10 cellular contexts compared by ENCODE assay signal in the genomic region with DNA sequence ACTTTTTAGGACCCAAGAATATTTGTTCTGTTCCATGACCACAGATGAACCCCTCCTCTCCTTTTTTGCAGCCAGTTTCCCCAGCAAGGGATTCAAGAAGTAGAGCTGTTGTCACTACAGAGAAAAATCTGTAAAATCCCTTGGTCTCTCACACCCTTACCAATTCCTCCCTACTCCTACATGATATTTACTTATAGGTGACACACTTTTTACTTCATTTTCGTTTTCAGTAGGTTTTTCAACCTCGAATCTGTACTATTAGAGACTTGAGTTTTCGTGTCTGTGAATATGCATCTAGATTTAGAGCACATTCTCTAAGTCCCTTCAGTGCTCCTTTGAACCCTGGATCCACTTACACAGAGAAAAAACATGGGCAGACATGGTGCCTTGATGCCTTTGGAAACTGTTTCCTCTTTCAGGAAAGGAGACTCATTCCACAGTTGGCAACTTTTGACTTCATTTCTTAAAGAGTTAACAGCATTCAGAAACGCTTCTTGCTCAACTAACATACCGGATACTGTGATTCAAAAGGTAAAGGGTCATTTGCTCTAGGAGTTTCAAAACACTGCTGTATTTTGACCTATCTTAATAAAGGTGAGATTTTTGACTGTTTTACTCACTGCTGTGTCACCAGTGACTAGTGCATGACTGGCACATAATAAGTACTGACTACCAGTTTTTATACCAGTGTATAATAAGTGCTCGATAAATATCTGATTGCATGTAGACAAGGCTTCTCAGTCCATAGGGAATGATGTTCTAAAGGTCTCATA. TPM values are rescaled to one million over a fixed set of nuclear protein-coding genes. Genes with fewer than 3 reads are reported as not detected.
DNase-seq lines count a peak whose midpoint lies in the region; TF ChIP-seq lines count a peak whose summit lies in the region.
"Had no signal": no experiment of that assay in that cellular context is flagged by ENCODE, and none has a peak within 500 bp of the region (broad histone marks: within the 10 kb centered on the region; RNA-seq: fewer than 3 reads in every experiment).

No MANE protein-coding gene starts in this region.

- peak overlapping the region; percentile 32 for H3K4me3 Mint-ChIP-seq in activated CD4-positive, alpha-beta T cell treated with anti-CD3 and anti-CD28 coated beads, Interleukin-2, amount 10 ng/mL, durations not matched to agents 24 days and 14 days

- TF ChIP-seq POLR2A in transverse colon (IDR thresholded peaks at IDR 0.05) = no peak

- H3K27ac Mint-ChIP-seq in activated CD4-positive, alpha-beta T cell treated with anti-CD3 and anti-CD28 coated beads, Interleukin-2, amount 10 ng/mL, durations not matched to agents 24 days and 14 days = peak overlapping the region; percentile 12

- H3K36me3 ChIP-seq in transverse colon = no peaks in the 10 kb centered on the region
- H3K36me3 ChIP-seq in OCI-LY7 (ENCODE audit: insufficient read depth, low read length) = no peaks in the 10 kb centered on the region
- H3K36me3 ChIP-seq: BE2C had no signal

- no peaks in the 10 kb centered on the region for H3K36me3 Mint-ChIP-seq in activated CD4-positive, alpha-beta T cell treated with anti-CD3 and anti-CD28 coated beads, Interleukin-2, amount 10 ng/mL, durations not matched to agents 24 days and 14 days (ENCODE audit: low read depth)

- BruUV-seq in OCI-LY7 (replicated peaks; lab: Mats Ljungman, UMichigan) = no TSS peak

- no peak overlapping the region for H2AFZ ChIP-seq in OCI-LY7 (ENCODE audit: low read length)

- peak overlapping the region; percentile 45 to 66 (median 64) for H3K27ac ChIP-seq in transverse colon
- no peak overlapping the region for H3K27ac ChIP-seq in OCI-LY7 (ENCODE audit: low read depth, low read length, poor library complexity, severe bottlenecking)

- H3K4me1 ChIP-seq in transverse colon (peaks cover 3 to 32% (median 6%) of the 10 kb centered on the region in 4 donors), OCI-LY7 (ENCODE audit: insufficient read depth, low read length, poor library complexity, severe bottlenecking) (no peaks in the 10 kb centered on the region)

- H3K27me3 ChIP-seq in transverse colon = no peaks in the 10 kb centered on the region
- H3K27me3 ChIP-seq: BE2C had no signal

- H3K4me2 ChIP-seq in OCI-LY7 (ENCODE audit: low read length) = no peak overlapping the region

- H3K9me2 ChIP-seq in OCI-LY7 (ENCODE audit: insufficient read depth, low read length) = no peaks in the 10 kb centered on the region

- no peak for TF ChIP-seq EP300 in transverse colon (IDR thresholded peaks at IDR 0.05; ENCODE audit: low read depth)

- H3K4me3 ChIP-seq in fibroblast of the aortic adventitia (ENCODE audit: low read depth, low read length) (no peak overlapping the region), transverse colon (no peak overlapping the region), OCI-LY7 (ENCODE audit: low read depth, low read length, poor library complexity, severe bottlenecking) (no peak overlapping the region)

- CTCF ChIA-PET in OCI-LY7 (lab: Charles Lee; ENCODE audit: unreplicated experiment) = no interaction called here

- intact Hi-C loops in activated CD4-positive, alpha-beta T cell treated with anti-CD3 and anti-CD28 coated beads, Interleukin-2, amount 10 ng/mL, durations not matched to agents 24 days and 14 days (cut with micrococcal nuclease) = no loop called here
- intact Hi-C loops in transverse colon (cut with DNase I; ENCODE audit: low total_unique reads) (no loop called here), OCI-LY7 (cut with micrococcal nuclease; ENCODE audit: unreplicated experiment) (no loop called here)

- no peaks in the 10 kb centered on the region for H4K20me1 ChIP-seq in OCI-LY7 (ENCODE audit: insufficient read depth, low read length)

- peaks cover 22% of the 10 kb centered on the region for H3K27me3 Mint-ChIP-seq in activated CD4-positive, alpha-beta T cell treated with anti-CD3 and anti-CD28 coated beads, Interleukin-2, amount 10 ng/mL, durations not matched to agents 24 days and 14 days

- 45 to 52% methylated on average over 6 of the region's 6 CpGs for WGBS in transverse colon (ENCODE audit: low coverage in 1 of 2), 2 donors

- in situ Hi-C loops in transverse colon (cut with MboI; ENCODE audit: low pct_ligation_motif_present in 1 of 4, low pct_unique_long_range_greater_than_20kb in 1 of 4, low sequenced_read_pairs in 3 of 4) = no loop called here
- in situ Hi-C loops in ACHN (cut with HindIII; ENCODE audit: low pct_ligation_motif_present, low pct_unique_long_range_greater_than_20kb, low sequenced_read_pairs) = no loop called here

- peaks cover 7% of the 10 kb centered on the region for H3K4me1 Mint-ChIP-seq in activated CD4-positive, alpha-beta T cell treated with anti-CD3 and anti-CD28 coated beads, Interleukin-2, amount 10 ng/mL, durations not matched to agents 24 days and 14 days

- POLR2A ChIA-PET in OCI-LY7 (lab: Charles Lee) = no interaction called here

- H3K9me3 Mint-ChIP-seq in activated CD4-positive, alpha-beta T cell treated with anti-CD3 and anti-CD28 coated beads, Interleukin-2, amount 10 ng/mL, durations not matched to agents 24 days and 14 days = no peaks in the 10 kb centered on the region

- H3K9me3 ChIP-seq in transverse colon (no peaks in the 10 kb centered on the region), OCI-LY7 (ENCODE audit: low read length) (no peaks in the 10 kb centered on the region)
- H3K9me3 ChIP-seq: BE2C had no signal

- no peaks in the 10 kb centered on the region for H3K79me2 ChIP-seq in OCI-LY7 (ENCODE audit: insufficient read depth, low read depth, low read length)

- TF ChIP-seq CTCF in fibroblast of the aortic adventitia (IDR thresholded peaks at IDR 0.05; ENCODE audit: insufficient read depth, low read length) (no peak), transverse colon (IDR thresholded peaks at IDR 0.05) (no peak), OCI-LY7 (conservative IDR thresholded peaks at IDR 0.05; ENCODE audit: low read length) (no peak)

- no peak for DNase-seq in activated CD4-positive, alpha-beta T cell treated with anti-CD3 and anti-CD28 coated beads, Interleukin-2, amount 10 ng/mL, durations not matched to agents 24 days and 14 days
- no peak for DNase-seq in activated CD4-positive, alpha-beta T cell treated with anti-CD3 and anti-CD28 coated beads for 1 hour
- DNase-seq in NCI-H460 (ENCODE audit: extremely low read depth, low read depth) (peak; percentile 44), fibroblast of the aortic adventitia (ENCODE audit: low read depth) (peak; percentile 82), transverse colon (no peak), NCI-H187 treated with DMSO at 0.1 percent for 48 hours (lab: John Stamatoyannopoulos, UW) (no peak), OCI-LY7 (ENCODE audit: low spot score) (no peak), ACHN (no peak)

RNA-seq across cellular contexts. Expression of gene LAMA4, which starts 50.6 kb away (rescaled TPM):
- total RNA-seq in activated CD4-positive, alpha-beta T cell treated with anti-CD3 and anti-CD28 coated beads, Interleukin-2, amount 10 ng/mL, durations not matched to agents 24 days and 14 days = not detected in 2 replicates
- not detected in 2 replicates for total RNA-seq in NCI-H460 (2014; rRNA removed; shearing (Covaris generic))
- polyA plus RNA-seq in NCI-H460 (2014; cell fraction: nucleus; rRNA removed) = 1.2 TPM in 1 of 2 replicates, not detected in the other
- total RNA-seq in fibroblast of the aortic adventitia (ENCODE audit: low replicate concordance) = 306 and 904 TPM in 2 replicates
- total RNA-seq in transverse colon = 10 to 100 TPM; 27.3 to 54.9 (median 40.1) TPM
- not detected in 2 replicates for total RNA-seq in OCI-LY7 (2014; rRNA removed; shearing (Covaris generic))
- not detected in 2 replicates for total RNA-seq in OCI-LY7 (2022)
- total RNA-seq: T-helper 1 cell treated with Interleukin-12 subunit alpha and Interleukin-12 subunit beta and Interleukin-4 antibody, amounts not matched to agents 30 ng/mL and 1 ng/mL, for 36 hours had no signal

Comparison
In these comparisons a context has a peak if more than half of its experiments do, and no peak if none do; other contexts are left out.
1. DNase-seq: peak in NCI-H460 (single experiment) and fibroblast of the aortic adventitia (single experiment); none in activated CD4-positive, alpha-beta T cell treated with anti-CD3 and anti-CD28 coated beads, Interleukin-2, amount 10 ng/mL, durations not matched to agents 24 days and 14 days (single experiment), activated CD4-positive, alpha-beta T cell treated with anti-CD3 and anti-CD28 coated beads for 1 hour (single experiment), transverse colon (single experiment), NCI-H187 treated with DMSO at 0.1 percent for 48 hours (single experiment), OCI-LY7 (single experiment) and ACHN (single experiment).
2. RNA of gene LAMA4, which starts 50.6 kb away (total RNA-seq): 306 to 904 TPM in fibroblast of the aortic adventitia and 27.3 to 54.9 TPM in transverse colon; not detected in activated CD4-positive, alpha-beta T cell treated with anti-CD3 and anti-CD28 coated beads, Interleukin-2, amount 10 ng/mL, durations not matched to agents 24 days and 14 days, not detected in NCI-H460 and not detected in OCI-LY7; every median in the first group is over 10 times any median in the second.